In genomic region chrY:12296460-12296859, GRCh38 we compare ENCODE assay signal across 31 cellular contexts.
"Had no signal": no experiment of that assay in that cellular context is flagged by ENCODE, and none has a peak within 500 bp of the region (broad histone marks: within the 10 kb centered on the region; RNA-seq: fewer than 3 reads in every experiment).

No MANE protein-coding gene starts in this region.

- H3K4me3 ChIP-seq: adrenal gland, body of pancreas, cardiac muscle cell, colonic mucosa, esophagus muscularis mucosa, gastroesophageal sphincter, heart right ventricle, hepatocyte had no signal

- H3K36me3 ChIP-seq: adrenal gland, cardiac muscle cell, colonic mucosa, esophagus muscularis mucosa, gastroesophageal sphincter, heart right ventricle, WERI-Rb-1 had no signal

- H3K9me3 ChIP-seq: adrenal gland, body of pancreas, colonic mucosa, esophagus muscularis mucosa, gastroesophageal sphincter, heart right ventricle had no signal

- H3K27ac ChIP-seq: adrenal gland, body of pancreas, cardiac muscle cell, colonic mucosa, esophagus muscularis mucosa, gastroesophageal sphincter, heart right ventricle, hepatocyte, WERI-Rb-1 had no signal

- DNase-seq: activated B cell treated with CpG ODN at 0.5 μM for 24 hours; activated CD4-positive, alpha-beta T cell treated with anti-CD3 and anti-CD28 coated beads for 48 hours; activated CD4-positive, alpha-beta T cell treated with anti-CD3 and anti-CD28 coated beads, Interleukin-2, amount 50 U/mL, for 1 hour; activated CD4-positive, alpha-beta T cell treated with anti-CD3 and anti-CD28 coated beads, Interleukin-2, amount 50 U/mL, for 48 hours; activated CD8-positive, alpha-beta memory T cell treated with anti-CD3 and anti-CD28 coated beads for 24 hours; activated CD8-positive, alpha-beta T cell treated with anti-CD3 and anti-CD28 coated beads for 36 hours; activated effector memory CD4-positive, alpha-beta T cell treated with Interleukin-2 at 50 U/mL for 16 hours; activated gamma-delta T cell treated with Interleukin-2 at 50 U/mL for 16 hours; activated naive CD4-positive, alpha-beta T cell treated with Interleukin-2 at 50 U/mL for 16 hours; activated naive CD8-positive, alpha-beta T cell treated with anti-CD3 and anti-CD28 coated beads for 36 hours; activated naive CD8-positive, alpha-beta T cell treated with anti-CD3 and anti-CD28 coated beads, Interleukin-2, amount 50 U/mL, for 24 hours; activated T-cell treated with anti-CD3 and anti-CD28 coated beads, Interleukin-2, amount 50 U/mL, for 4 hours; adrenal gland; amygdala; aorta; body of pancreas; central memory CD4-positive, alpha-beta T cell; cerebellar nuclear complex; colonic mucosa; effector CD8-positive, alpha-beta T cell; erythroblast; foreskin melanocyte; heart right ventricle; T1000; WERI-Rb-1 had no signal

- ATAC-seq: activated CD4-positive, CD25-positive, alpha-beta regulatory T cell treated with anti-CD3 and anti-CD28 coated beads, Interleukin-2, amount 50 U/mL, for 24 hours; activated CD8-positive, alpha-beta T cell treated with anti-CD3 and anti-CD28 coated beads for 36 hours; activated naive CD8-positive, alpha-beta T cell treated with anti-CD3 and anti-CD28 coated beads, Interleukin-2, amount 50 U/mL, for 24 hours; activated T-cell treated with anti-CD3 and anti-CD28 coated beads, Interleukin-2, amount 50 U/mL, for 4 hours; activated T-helper 17 cell treated with anti-CD3 and anti-CD28 coated beads, Interleukin-2, amount 50 U/mL, for 72 hours; body of pancreas; gastroesophageal sphincter; heart right ventricle had no signal

- H3K27me3 ChIP-seq: adrenal gland, body of pancreas, cardiac muscle cell, colonic mucosa, esophagus muscularis mucosa, gastroesophageal sphincter, heart right ventricle, hepatocyte had no signal

- H3K4me1 ChIP-seq: adrenal gland, body of pancreas, colonic mucosa, esophagus muscularis mucosa, gastroesophageal sphincter, heart right ventricle had no signal
